ENCODE assay signal across 20 cellular contexts in genomic region chr10:3838723-3839437, GRCh38. TPM values are rescaled to one million over a fixed set of nuclear protein-coding genes. Genes with fewer than 3 reads are reported as not detected.
DNase-seq lines count a peak whose midpoint lies in the region; TF ChIP-seq lines count a peak whose summit lies in the region.
"Had no signal": no experiment of that assay in that cellular context is flagged by ENCODE, and none has a peak within 500 bp of the region (broad histone marks: within the 10 kb centered on the region; RNA-seq: fewer than 3 reads in every experiment).

No MANE protein-coding gene starts in this region.

- H3K79me2 ChIP-seq in OCI-LY7 (ENCODE audit: insufficient read depth, low read depth, low read length), result no peaks in the 10 kb centered on the region
- H3K79me2 ChIP-seq in trophoblast cell (ENCODE audit: control insufficient read depth, insufficient read depth, low read length, poor library complexity), result no peaks in the 10 kb centered on the region

- no peak overlapping the region for H2BK120ac ChIP-seq in trophoblast cell (ENCODE audit: insufficient read depth, low read length, poor library complexity)

- no peak overlapping the region for H2BK12ac ChIP-seq in trophoblast cell (ENCODE audit: low read length)

- H2BK5ac ChIP-seq in trophoblast cell (ENCODE audit: low read depth, low read length, poor library complexity), result no peak overlapping the region

- H4K12ac ChIP-seq in trophoblast cell (ENCODE audit: low read depth, low read length), result no peak overlapping the region

- TF ChIP-seq CTCF in OCI-LY7 (conservative IDR thresholded peaks at IDR 0.05; ENCODE audit: low read length), result peak; percentile 47; the same call in 1 of the 2 replicates

- CTCF ChIA-PET in OCI-LY7 (lab: Charles Lee; ENCODE audit: unreplicated experiment), result no interaction called here

- H3K4me1 ChIP-seq in OCI-LY7 (ENCODE audit: insufficient read depth, low read length, poor library complexity, severe bottlenecking) (no peaks in the 10 kb centered on the region), trophoblast cell (ENCODE audit: control insufficient read depth in 1 of 2, insufficient read depth in 2 of 2, low read length in 2 of 2) (peaks cover 3% of the 10 kb centered on the region in 2 experiments)
- H3K4me1 ChIP-seq: uterus had no signal

- peaks cover 2% of the 10 kb centered on the region for H3K79me1 ChIP-seq in trophoblast cell (ENCODE audit: low read length)

- no peak overlapping the region for H3K4me3 ChIP-seq in OCI-LY7 (ENCODE audit: low read depth, low read length, poor library complexity, severe bottlenecking)
- H3K4me3 ChIP-seq in trophoblast cell (ENCODE audit: low read depth, low read length), result no peak overlapping the region
- H3K4me3 ChIP-seq: coronary artery, heart left ventricle, uterus had no signal

- no peak overlapping the region for H3K23ac ChIP-seq in trophoblast cell (ENCODE audit: low read length)

- no peak overlapping the region for H3K4me3 Mint-ChIP-seq in dendritic cell treated with granulocyte-macrophage colony-stimulating factor and Interleukin-4, amounts not matched to agents 40 ng/mL and 50 ng/mL, for 4 days
- H3K4me3 Mint-ChIP-seq: activated CD4-positive, alpha-beta T cell treated with anti-CD3 and anti-CD28 coated beads, Interleukin-2, amount 10 ng/mL, durations not matched to agents 24 days and 14 days had no signal

- no peaks in the 10 kb centered on the region for H4K20me1 ChIP-seq in OCI-LY7 (ENCODE audit: insufficient read depth, low read length)

- no peak overlapping the region for H3K14ac ChIP-seq in trophoblast cell (ENCODE audit: low read length)

- H3K9ac ChIP-seq in trophoblast cell (ENCODE audit: low read length), result no peak overlapping the region

- H3K4me1 Mint-ChIP-seq in dendritic cell treated with granulocyte-macrophage colony-stimulating factor and Interleukin-4, amounts not matched to agents 40 ng/mL and 50 ng/mL, for 4 days (ENCODE audit: low read depth), result peaks cover 36% of the 10 kb centered on the region

- H2AK5ac ChIP-seq in trophoblast cell (ENCODE audit: low read length), result no peak overlapping the region

- H3K9me3 ChIP-seq in OCI-LY7 (ENCODE audit: low read length) (no peaks in the 10 kb centered on the region), trophoblast cell (ENCODE audit: insufficient read depth, low read depth, low read length) (no peaks in the 10 kb centered on the region)
- H3K9me3 ChIP-seq: heart left ventricle, uterus had no signal

- H3K27me3 ChIP-seq in trophoblast cell (ENCODE audit: insufficient read depth, low read length), result no peaks in the 10 kb centered on the region
- H3K27me3 ChIP-seq: brain microvascular endothelial cell, heart left ventricle, uterus had no signal

- no peak overlapping the region for H4K91ac ChIP-seq in trophoblast cell (ENCODE audit: low read depth, low read length)

- no peak overlapping the region for H4K8ac ChIP-seq in trophoblast cell (ENCODE audit: low read depth, low read length)

- WGBS in trophoblast cell (ENCODE audit: extremely low coverage, insufficient coverage, insufficient read length), result no CpG with 5 or more reads among the region's 11 CpGs

- H3K36me3 ChIP-seq in OCI-LY7 (ENCODE audit: insufficient read depth, low read length) (no peaks in the 10 kb centered on the region), trophoblast cell (ENCODE audit: control insufficient read depth in 1 of 2, insufficient read depth in 2 of 2, low read length in 2 of 2) (no peaks in the 10 kb centered on the region)
- H3K36me3 ChIP-seq: brain microvascular endothelial cell, heart left ventricle, uterus had no signal

- H3K27ac ChIP-seq in OCI-LY7 (ENCODE audit: low read depth, low read length, poor library complexity, severe bottlenecking) (no peak overlapping the region), trophoblast cell (ENCODE audit: low read depth, low read length) (no peak overlapping the region)
- H3K27ac ChIP-seq: brain microvascular endothelial cell, coronary artery, heart left ventricle, uterus had no signal

- H3K9me2 ChIP-seq in OCI-LY7 (ENCODE audit: insufficient read depth, low read length), result no peaks in the 10 kb centered on the region

- intact Hi-C loops in OCI-LY7 (cut with micrococcal nuclease; ENCODE audit: unreplicated experiment), result no loop called here
- intact Hi-C loops in dendritic cell treated with granulocyte-macrophage colony-stimulating factor and Interleukin-4, amounts not matched to agents 40 ng/mL and 50 ng/mL, for 4 days (cut with micrococcal nuclease), result no loop called here

- no peak overlapping the region for H3K18ac ChIP-seq in trophoblast cell (ENCODE audit: low read length)

- H3K9me3 Mint-ChIP-seq in dendritic cell treated with granulocyte-macrophage colony-stimulating factor and Interleukin-4, amounts not matched to agents 40 ng/mL and 50 ng/mL, for 4 days, result no peaks in the 10 kb centered on the region

- no peak overlapping the region for H2AFZ ChIP-seq in OCI-LY7 (ENCODE audit: low read length)
- H2AFZ ChIP-seq in trophoblast cell (ENCODE audit: insufficient read depth, low read length, poor library complexity), result no peak overlapping the region

- no peak overlapping the region for H3K4ac ChIP-seq in trophoblast cell (ENCODE audit: low read depth, low read length)

- no peaks in the 10 kb centered on the region for H3K36me3 Mint-ChIP-seq in dendritic cell treated with granulocyte-macrophage colony-stimulating factor and Interleukin-4, amounts not matched to agents 40 ng/mL and 50 ng/mL, for 4 days (ENCODE audit: low read depth)

- H3K4me2 ChIP-seq in OCI-LY7 (ENCODE audit: low read length) (no peak overlapping the region), trophoblast cell (ENCODE audit: low read length) (no peak overlapping the region)

- DNase-seq in NCI-H510A treated with DMSO at 0.1 percent for 48 hours (lab: John Stamatoyannopoulos, UW) (peak; percentile 8), NCI-H510A (lab: John Stamatoyannopoulos, UW) (no peak), OCI-LY7 (ENCODE audit: low spot score) (peak; percentile 9), trophoblast cell (peak; percentile 41 to 77), HuH-7.5 (ENCODE audit: low spot score) (no peak), HCEC 1CT (no peak), OCI-M2 (lab: John Stamatoyannopoulos, UW; ENCODE audit: unreplicated experiment) (no peak)
- DNase-seq: activated CD4-positive, alpha-beta T cell treated with anti-CD3 and anti-CD28 coated beads, Interleukin-2, amount 10 ng/mL, durations not matched to agents 24 days and 14 days; brain microvascular endothelial cell; EL; heart left ventricle; KG1; NCI-H2029 treated with DMSO at 0.1 percent for 48 hours; NCI-H345; nucleus accumbens; retina; stimulated activated CD4-positive, alpha-beta T cell treated with anti-CD3 and anti-CD28 coated beads, Interleukin-4, amount 100 ng/mL, for 4 hours; uterus had no signal

- POLR2A ChIA-PET in OCI-LY7 (lab: Charles Lee), result no interaction called here

- H3K27ac Mint-ChIP-seq in dendritic cell treated with granulocyte-macrophage colony-stimulating factor and Interleukin-4, amounts not matched to agents 40 ng/mL and 50 ng/mL, for 4 days, result peak overlapping the region; percentile 39
- H3K27ac Mint-ChIP-seq: activated CD4-positive, alpha-beta T cell treated with anti-CD3 and anti-CD28 coated beads, Interleukin-2, amount 10 ng/mL, durations not matched to agents 24 days and 14 days had no signal

- no TSS peak for BruUV-seq in OCI-LY7 (replicated peaks; lab: Mats Ljungman, UMichigan)

- H3K27me3 Mint-ChIP-seq in dendritic cell treated with granulocyte-macrophage colony-stimulating factor and Interleukin-4, amounts not matched to agents 40 ng/mL and 50 ng/mL, for 4 days, result no peaks in the 10 kb centered on the region
- H3K27me3 Mint-ChIP-seq: activated CD4-positive, alpha-beta T cell treated with anti-CD3 and anti-CD28 coated beads, Interleukin-2, amount 10 ng/mL, durations not matched to agents 24 days and 14 days had no signal

RNA-seq across cellular contexts. Expression of gene KLF6, which starts 53.9 kb away (rescaled TPM):
- 19.2 and 24.0 TPM in 2 replicates for total RNA-seq in OCI-LY7 (2014; rRNA removed; shearing (Covaris generic))
- 43.0 and 54.0 TPM in 2 replicates for total RNA-seq in OCI-LY7 (2022)
- polyA plus RNA-seq in trophoblast cell (2013), result 113 TPM in 2 replicates

Comparison
In these comparisons a context has a peak if more than half of its experiments do, and no peak if none do; other contexts are left out.
1. DNase-seq: peak in NCI-H510A treated with DMSO at 0.1 percent for 48 hours (single experiment), OCI-LY7 (single experiment) and trophoblast cell (2 of 2); none in NCI-H510A (single experiment), HuH-7.5 (single experiment), HCEC 1CT (single experiment) and OCI-M2 (single experiment).